Comparison of ENCODE assay signal across 17 cellular contexts in the genomic region with DNA sequence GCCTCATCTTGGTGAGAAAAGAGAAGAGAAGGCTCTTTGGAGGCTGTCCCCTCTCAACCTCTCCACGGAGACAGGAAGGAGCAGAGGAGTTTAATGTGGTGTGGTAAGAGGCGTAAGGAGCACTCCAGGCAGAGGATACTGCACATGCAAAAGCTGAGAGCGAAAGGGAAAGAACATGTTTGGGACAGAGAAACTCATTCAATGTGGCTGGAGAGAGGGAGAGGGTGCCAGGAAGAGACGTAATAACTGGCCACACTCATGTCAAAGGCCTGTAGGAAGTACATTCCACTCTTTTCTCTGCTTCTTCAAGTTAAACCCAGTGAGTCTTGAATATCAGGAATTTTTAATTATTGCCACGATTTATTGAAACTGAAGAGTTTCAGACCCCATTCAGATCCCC. TPM values are rescaled to one million over a fixed set of nuclear protein-coding genes. Genes with fewer than 3 reads are reported as not detected.
DNase-seq lines count a peak whose midpoint lies in the region; ATAC-seq and TF ChIP-seq lines count a peak whose summit lies in the region.
"Had no signal": no experiment of that assay in that cellular context is flagged by ENCODE, and none has a peak within 500 bp of the region (broad histone marks: within the 10 kb centered on the region; RNA-seq: fewer than 3 reads in every experiment).

No MANE protein-coding gene starts in this region.

- H2AFZ ChIP-seq in MM.1S (ENCODE audit: low read length) (no peak overlapping the region), fibroblast of lung (ENCODE audit: low read length) (no peak overlapping the region)
- H2AFZ ChIP-seq: neural progenitor cell had no signal

- H3K4me2 ChIP-seq in MM.1S (ENCODE audit: low read depth, low read length) (peak overlapping the region; percentile 87), fibroblast of lung (ENCODE audit: extremely low read depth, insufficient read depth, low read length) (no peak overlapping the region)
- H3K4me2 ChIP-seq: neural progenitor cell had no signal

- H3K27ac ChIP-seq in MM.1S (ENCODE audit: low read length) (peak overlapping the region; percentile 93), fibroblast of lung (ENCODE audit: insufficient read depth, low read length) (no peak overlapping the region)
- H3K27ac ChIP-seq: esophagus squamous epithelium, neural progenitor cell had no signal

- intact Hi-C loops in sciatic nerve (cut with DNase I) = no loop called here

- TF ChIP-seq CTCF in MM.1S (IDR thresholded peaks at IDR 0.05; ENCODE audit: low read length) (no peak), fibroblast of lung (conservative IDR thresholded peaks at IDR 0.05 in 1 of 2, IDR thresholded peaks at IDR 0.05 in 1 of 2; ENCODE audit: low read depth in 1 of 2, low read length in 2 of 2) (no peak)

- H3K9me2 ChIP-seq in MM.1S (replicated peaks; ENCODE audit: insufficient read depth, low read length) = no peaks in the 10 kb centered on the region

- H3K36me3 ChIP-seq in MM.1S (replicated peaks; ENCODE audit: insufficient read depth, low read length) (no peaks in the 10 kb centered on the region), fibroblast of lung (ENCODE audit: control insufficient read depth, insufficient read depth, low read length) (no peaks in the 10 kb centered on the region)
- H3K36me3 ChIP-seq: neural progenitor cell had no signal

- peaks cover 41% of the 10 kb centered on the region for H3F3A ChIP-seq in MM.1S (ENCODE audit: insufficient read depth, low read length)

- H3K79me2 ChIP-seq in MM.1S (ENCODE audit: low read length) = peaks cover 89% of the 10 kb centered on the region
- H3K79me2 ChIP-seq in fibroblast of lung (ENCODE audit: control insufficient read depth, insufficient read depth, low read length) = no peaks in the 10 kb centered on the region

- no peaks in the 10 kb centered on the region for H3K9me3 ChIP-seq in MM.1S (replicated peaks; ENCODE audit: insufficient read depth, low read length)
- no peaks in the 10 kb centered on the region for H3K9me3 ChIP-seq in fibroblast of lung (ENCODE audit: control insufficient read depth, insufficient read depth, low read depth, low read length)
- H3K9me3 ChIP-seq: esophagus squamous epithelium had no signal

- H3K9me3 Mint-ChIP-seq in T-helper 2 cell treated with Interferon-gamma antibody and Interleukin-4, amounts not matched to agents 5 μg/mL and 100 μg/mL, for 36 hours = no peaks in the 10 kb centered on the region
- H3K9me3 Mint-ChIP-seq: HFFc6, neural progenitor cell had no signal

- H3K4me1 ChIP-seq in MM.1S (ENCODE audit: low read length) = peaks cover 82% of the 10 kb centered on the region
- peaks cover 5% of the 10 kb centered on the region for H3K4me1 ChIP-seq in fibroblast of lung (ENCODE audit: control insufficient read depth, extremely low read depth, insufficient read depth, low read length)

- peaks cover 83% of the 10 kb centered on the region for H3K4me1 Mint-ChIP-seq in T-helper 2 cell treated with Interferon-gamma antibody and Interleukin-4, amounts not matched to agents 5 μg/mL and 100 μg/mL, for 36 hours (ENCODE audit: low read depth)

- ATAC-seq in sciatic nerve = peak; percentile 21
- no peak for ATAC-seq in GM19328 (IDR thresholded peaks at IDR 0.05; ENCODE audit: unreplicated experiment)
- no peak for ATAC-seq in GM21447 (IDR thresholded peaks at IDR 0.05; ENCODE audit: unreplicated experiment)
- no peak for ATAC-seq in GM18517 (IDR thresholded peaks at IDR 0.05; ENCODE audit: unreplicated experiment)
- ATAC-seq: activated naive CD4-positive, alpha-beta T cell treated with anti-CD3 and anti-CD28 coated beads, Interleukin-2, amount 50 U/mL, for 72 hours had no signal

- no peak for DNase-seq in T-helper 2 cell treated with Interferon-gamma antibody and Interleukin-4, amounts not matched to agents 5 μg/mL and 100 μg/mL, for 36 hours (ENCODE audit: low spot score)
- DNase-seq in T-helper 2 cell = no peak
- DNase-seq in MM.1S = no peak
- peak; percentile 31 to 60 for DNase-seq in fibroblast of lung (ENCODE audit: low read depth in 2 of 2)
- DNase-seq in sciatic nerve (ENCODE audit: low spot score) = no peak
- DNase-seq: activated CD4-positive, CD25-positive, alpha-beta regulatory T cell; effector CD8-positive, alpha-beta T cell; esophagus squamous epithelium; HFFc6; NCI-H1694 treated with DMSO at 0.1 percent for 48 hours; NCI-H510A treated with DMSO at 0.1 percent for 48 hours; SHP77 had no signal

- H3K27ac Mint-ChIP-seq in T-helper 2 cell treated with Interferon-gamma antibody and Interleukin-4, amounts not matched to agents 5 μg/mL and 100 μg/mL, for 36 hours = peak overlapping the region; percentile 75
- H3K27ac Mint-ChIP-seq: HFFc6, neural progenitor cell had no signal

- peaks cover 65% of the 10 kb centered on the region for H3K36me3 Mint-ChIP-seq in T-helper 2 cell treated with Interferon-gamma antibody and Interleukin-4, amounts not matched to agents 5 μg/mL and 100 μg/mL, for 36 hours (ENCODE audit: low read depth)
- H3K36me3 Mint-ChIP-seq: neural progenitor cell had no signal

- H3K4me3 ChIP-seq in MM.1S (ENCODE audit: low read length) = no peak overlapping the region
- H3K4me3 ChIP-seq in fibroblast of lung (replicated peaks in 1 of 4; ENCODE audit: control extremely low read depth in 1 of 4, insufficient read depth in 1 of 4, low read depth in 3 of 4, low read length in 4 of 4) = no peak overlapping the region
- H3K4me3 ChIP-seq: esophagus squamous epithelium, neural progenitor cell had no signal

- H3K4me3 Mint-ChIP-seq in T-helper 2 cell treated with Interferon-gamma antibody and Interleukin-4, amounts not matched to agents 5 μg/mL and 100 μg/mL, for 36 hours = peak overlapping the region; percentile 71
- H3K4me3 Mint-ChIP-seq: HFFc6, neural progenitor cell had no signal

- no peaks in the 10 kb centered on the region for H3K27me3 ChIP-seq in MM.1S (replicated peaks; ENCODE audit: insufficient read depth, low read length)
- no peaks in the 10 kb centered on the region for H3K27me3 ChIP-seq in fibroblast of lung (ENCODE audit: control insufficient read depth, insufficient read depth, low read length)
- H3K27me3 ChIP-seq: esophagus squamous epithelium had no signal

- H3K9ac ChIP-seq in MM.1S (ENCODE audit: low read length) (no peak overlapping the region), fibroblast of lung (ENCODE audit: insufficient read depth, low read length) (no peak overlapping the region)
- H3K9ac ChIP-seq: neural progenitor cell had no signal

- H4K20me1 ChIP-seq in MM.1S (ENCODE audit: insufficient read depth, low read length) (no peaks in the 10 kb centered on the region), fibroblast of lung (ENCODE audit: control insufficient read depth, extremely low read depth, insufficient read depth, low read length) (no peaks in the 10 kb centered on the region)

- H3K27me3 Mint-ChIP-seq in T-helper 2 cell treated with Interferon-gamma antibody and Interleukin-4, amounts not matched to agents 5 μg/mL and 100 μg/mL, for 36 hours (ENCODE audit: low read depth) = no peaks in the 10 kb centered on the region

RNA-seq across cellular contexts. Expression of a gene that starts 12.0 kb away (rescaled TPM):
- total RNA-seq in fibroblast of lung (9.8 and 16.2 TPM in 2 replicates), sciatic nerve (1.9 TPM)
- polyA plus RNA-seq in fibroblast of lung = 24.4 and 33.9 TPM in 2 replicates
- 13.8 and 18.4 TPM in 2 replicates for polyA plus RNA-seq in fibroblast of lung (2012)
- 32.6 and 72.8 TPM in 2 replicates for polyA minus RNA-seq in fibroblast of lung (ENCODE audit: low replicate concordance)

Comparison
In these comparisons a context has a peak if more than half of its experiments do, and no peak if none do; other contexts are left out.
1. DNase-seq: peak in fibroblast of lung (2 of 2); none in T-helper 2 cell treated with Interferon-gamma antibody and Interleukin-4, amounts not matched to agents 5 μg/mL and 100 μg/mL, for 36 hours (single experiment), T-helper 2 cell (0 of 5), MM.1S (single experiment) and sciatic nerve (single experiment).